ENCODE assay signal across 25 cellular contexts in genomic region chr11:46506486-46506808, GRCh38.
DNase-seq lines count a peak whose midpoint lies in the region; ATAC-seq and TF ChIP-seq lines count a peak whose summit lies in the region.
"Had no signal": no experiment of that assay in that cellular context is flagged by ENCODE, and none has a peak within 500 bp of the region (broad histone marks: within the 10 kb centered on the region; RNA-seq: fewer than 3 reads in every experiment).

No MANE protein-coding gene starts in this region.

- H3K27me3 Mint-ChIP-seq in T-helper 2 cell treated with Interferon-gamma antibody and Interleukin-4, amounts not matched to agents 5 μg/mL and 100 μg/mL, for 36 hours (ENCODE audit: low read depth): no peaks in the 10 kb centered on the region
- peaks cover 4% of the 10 kb centered on the region for H3K27me3 Mint-ChIP-seq in glutamatergic neuron (ENCODE audit: unreplicated experiment)
- H3K27me3 Mint-ChIP-seq: CD8-positive, alpha-beta memory T cell; central memory CD8-positive, alpha-beta T cell had no signal

- DNase-seq in T-helper 2 cell treated with Interferon-gamma antibody and Interleukin-4, amounts not matched to agents 5 μg/mL and 100 μg/mL, for 36 hours (ENCODE audit: low spot score): no peak
- no peak for DNase-seq in T-helper 2 cell
- no peak for DNase-seq in right atrium auricular region (ENCODE audit: low spot score)
- DNase-seq in left ventricle myocardium superior: no peak
- no peak for DNase-seq in glutamatergic neuron
- DNase-seq in transverse colon: no peak
- no peak for DNase-seq in NCI-H1417 treated with DMSO at 0.1 percent for 48 hours (lab: John Stamatoyannopoulos, UW)
- no peak for DNase-seq in NCI-H1105 (lab: John Stamatoyannopoulos, UW)
- DNase-seq: 8988T; activated CD4-positive, CD25-positive, alpha-beta regulatory T cell; activated effector memory CD4-positive, alpha-beta T cell treated with anti-CD3 and anti-CD28 coated beads, Interleukin-2, amount 50 U/mL, for 16 hours; amniotic stem cell; CD8-positive, alpha-beta memory T cell; KG1; NCI-H1694 treated with DMSO at 0.1 percent for 48 hours; psoas muscle; RPMI8226; stimulated activated CD4-positive, alpha-beta T cell treated with anti-CD3 and anti-CD28 coated beads, Interleukin-4, amount 100 ng/mL, for 1 hour; stimulated activated naive CD4-positive, alpha-beta T cell treated with Interleukin-2 at 50 U/mL for 16 hours; trophoblast cell had no signal

- H3K4me3 ChIP-seq in right atrium auricular region (no peak overlapping the region), transverse colon (no peak overlapping the region)
- H3K4me3 ChIP-seq: lung, psoas muscle had no signal

- H3K36me3 ChIP-seq in right atrium auricular region (peaks cover 22% of the 10 kb centered on the region), transverse colon (peaks cover 0 to 7% (median 3%) of the 10 kb centered on the region in 4 donors)

- H3K4me1 ChIP-seq in right atrium auricular region: peaks cover 0 to 15% of the 10 kb centered on the region in 2 donors
- peaks cover 0 to 20% (median 7%) of the 10 kb centered on the region in 4 donors for H3K4me1 ChIP-seq in transverse colon
- H3K4me1 ChIP-seq: psoas muscle had no signal

- intact Hi-C loops in left ventricle myocardium superior (cut with micrococcal nuclease): no loop called here
- intact Hi-C loops in transverse colon (cut with DNase I; ENCODE audit: low total_unique reads): no loop called here

- H3K4me3 Mint-ChIP-seq in T-helper 2 cell treated with Interferon-gamma antibody and Interleukin-4, amounts not matched to agents 5 μg/mL and 100 μg/mL, for 36 hours: no peak overlapping the region
- peak overlapping the region; percentile 25 for H3K4me3 Mint-ChIP-seq in glutamatergic neuron (ENCODE audit: unreplicated experiment)
- H3K4me3 Mint-ChIP-seq: CD8-positive, alpha-beta memory T cell; central memory CD8-positive, alpha-beta T cell had no signal

- H3K27ac Mint-ChIP-seq in T-helper 2 cell treated with Interferon-gamma antibody and Interleukin-4, amounts not matched to agents 5 μg/mL and 100 μg/mL, for 36 hours: peak overlapping the region; percentile 55
- no peak overlapping the region for H3K27ac Mint-ChIP-seq in glutamatergic neuron (ENCODE audit: unreplicated experiment)

- peaks cover 19% of the 10 kb centered on the region for H3K36me3 Mint-ChIP-seq in T-helper 2 cell treated with Interferon-gamma antibody and Interleukin-4, amounts not matched to agents 5 μg/mL and 100 μg/mL, for 36 hours (ENCODE audit: low read depth)
- H3K36me3 Mint-ChIP-seq in glutamatergic neuron (ENCODE audit: unreplicated experiment): peaks cover 5% of the 10 kb centered on the region

- H3K9me3 Mint-ChIP-seq in T-helper 2 cell treated with Interferon-gamma antibody and Interleukin-4, amounts not matched to agents 5 μg/mL and 100 μg/mL, for 36 hours: no peaks in the 10 kb centered on the region
- H3K9me3 Mint-ChIP-seq in glutamatergic neuron (ENCODE audit: unreplicated experiment): peaks cover 3% of the 10 kb centered on the region
- H3K9me3 Mint-ChIP-seq: CD8-positive, alpha-beta memory T cell; central memory CD8-positive, alpha-beta T cell had no signal

- H3K9me3 ChIP-seq in right atrium auricular region: no peaks in the 10 kb centered on the region
- H3K9me3 ChIP-seq in transverse colon: no peaks in the 10 kb centered on the region
- H3K9me3 ChIP-seq: psoas muscle had no signal

- peak overlapping the region; percentile 42 to 70 for H3K27ac ChIP-seq in right atrium auricular region
- H3K27ac ChIP-seq in transverse colon: peak overlapping the region; percentile 23 to 50 (median 35)
- H3K27ac ChIP-seq: epithelial cell of prostate, psoas muscle had no signal

- no peak for TF ChIP-seq CTCF in right atrium auricular region (IDR thresholded peaks at IDR 0.05)
- TF ChIP-seq CTCF in glutamatergic neuron (IDR thresholded peaks at IDR 0.05; ENCODE audit: partially characterized antibody, unreplicated experiment): no peak
- TF ChIP-seq CTCF in transverse colon (IDR thresholded peaks at IDR 0.05): no peak

- no peaks in the 10 kb centered on the region for H3K27me3 ChIP-seq in right atrium auricular region
- H3K27me3 ChIP-seq in transverse colon: no peaks in the 10 kb centered on the region

- no peak for ATAC-seq in left ventricle myocardium superior
- ATAC-seq: HCT116, psoas muscle, SK-N-SH treated with all-trans-retinoic acid at 6 μM for 48 hours had no signal

- in situ Hi-C loops in transverse colon (cut with MboI; ENCODE audit: low pct_ligation_motif_present in 1 of 4, low pct_unique_long_range_greater_than_20kb in 1 of 4, low sequenced_read_pairs in 3 of 4): no loop called here

- H3K4me1 Mint-ChIP-seq in T-helper 2 cell treated with Interferon-gamma antibody and Interleukin-4, amounts not matched to agents 5 μg/mL and 100 μg/mL, for 36 hours (ENCODE audit: low read depth): peaks cover 16% of the 10 kb centered on the region
- H3K4me1 Mint-ChIP-seq in glutamatergic neuron (ENCODE audit: low read depth, unreplicated experiment): peaks cover 9% of the 10 kb centered on the region

- TF ChIP-seq EP300 in transverse colon (IDR thresholded peaks at IDR 0.05; ENCODE audit: low read depth): no peak

- TF ChIP-seq POLR2A in transverse colon (IDR thresholded peaks at IDR 0.05): no peak

- WGBS in transverse colon (ENCODE audit: low coverage in 1 of 2), 2 donors: 53 to 57% methylated on average over 1 to 2 of the region's 2 CpGs
